Comparison of ENCODE assay signal across 9 cellular contexts in the genomic region with DNA sequence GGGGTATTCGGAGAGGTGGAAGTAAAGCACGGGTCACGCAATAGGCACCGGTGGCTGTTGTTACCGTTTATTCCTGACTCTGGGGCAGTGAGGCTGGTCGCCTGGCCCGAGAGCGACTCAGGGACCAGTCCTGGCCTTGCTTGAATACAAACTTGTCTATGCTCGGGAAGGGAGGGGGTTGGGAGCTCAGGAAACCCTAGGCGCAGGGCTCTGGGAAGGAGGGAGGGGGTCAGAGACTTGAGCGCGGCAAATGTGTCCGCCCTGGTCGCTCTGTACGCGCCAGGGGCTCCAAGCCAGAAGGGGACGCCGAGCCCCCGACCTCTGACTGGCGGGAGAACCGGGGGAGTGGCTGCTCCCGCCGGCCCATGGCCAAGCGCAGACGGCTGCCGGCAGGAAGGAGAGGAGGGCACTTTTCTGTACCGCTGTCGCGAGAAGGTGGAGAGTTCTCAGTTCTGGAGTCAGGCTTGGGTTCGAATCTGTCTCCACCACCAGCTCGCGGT. TPM values are rescaled to one million over a fixed set of nuclear protein-coding genes. Genes with fewer than 3 reads are reported as not detected.
DNase-seq lines count a peak whose midpoint lies in the region; FAIRE-seq and TF ChIP-seq lines count a peak whose summit lies in the region.
"Had no signal": no experiment of that assay in that cellular context is flagged by ENCODE, and none has a peak within 500 bp of the region (broad histone marks: within the 10 kb centered on the region; RNA-seq: fewer than 3 reads in every experiment).

No MANE protein-coding gene starts in this region.

- H3K9me3 ChIP-seq in kidney (ENCODE audit: control insufficient read depth in 1 of 2, low read length in 2 of 2) (no peaks in the 10 kb centered on the region), subcutaneous abdominal adipose tissue (ENCODE audit: control insufficient read depth in 5 of 5, low read length in 5 of 5) (no peaks in the 10 kb centered on the region)

- peaks cover 65% of the 10 kb centered on the region for H3K27me3 Mint-ChIP-seq in activated naive CD8-positive, alpha-beta T cell treated with anti-CD3 and anti-CD28 coated beads for 36 hours

- peaks cover 13% of the 10 kb centered on the region for H3K4me1 Mint-ChIP-seq in activated naive CD8-positive, alpha-beta T cell treated with anti-CD3 and anti-CD28 coated beads for 36 hours

- DNase-seq in SHP77 (lab: John Stamatoyannopoulos, UW) = peak; percentile 12 to 22
- DNase-seq in SHP77 treated with DMSO at 0.1 percent for 48 hours (lab: John Stamatoyannopoulos, UW) = no peak
- DNase-seq in activated naive CD8-positive, alpha-beta T cell treated with anti-CD3 and anti-CD28 coated beads for 36 hours = no peak
- DNase-seq in kidney = no peak
- DNase-seq in NCI-H526 treated with DMSO at 0.1 percent for 48 hours (lab: John Stamatoyannopoulos, UW) = no peak
- DNase-seq in GM12891 (ENCODE audit: insufficient read length, low spot score) = no peak
- no peak for DNase-seq in activated gamma-delta T cell (lab: John Stamatoyannopoulos, UW)
- DNase-seq: C1 segment of cervical spinal cord had no signal

- TF ChIP-seq POLR2A in GM12891 (IDR thresholded peaks at IDR 0.05; ENCODE audit: low read depth, low read length) = no peak

- H3K27ac ChIP-seq in kidney (ENCODE audit: low read depth in 2 of 2, low read length in 2 of 2) (no peak overlapping the region), subcutaneous abdominal adipose tissue (ENCODE audit: low read depth, low read length) (no peak overlapping the region)

- intact Hi-C loops in kidney (cut with DNase I) = no loop called here

- H3K9me3 Mint-ChIP-seq in activated naive CD8-positive, alpha-beta T cell treated with anti-CD3 and anti-CD28 coated beads for 36 hours = no peaks in the 10 kb centered on the region

- no peak for FAIRE-seq in kidney (lab: Jason Lieb, UNC)
- no peak for FAIRE-seq in GM12891 (lab: Jason Lieb, UNC)

- peak overlapping the region; percentile 44 for H3K4me3 Mint-ChIP-seq in activated naive CD8-positive, alpha-beta T cell treated with anti-CD3 and anti-CD28 coated beads for 36 hours

- H3K36me3 ChIP-seq in kidney (ENCODE audit: control insufficient read depth in 1 of 2, insufficient read depth in 2 of 2, low read length in 2 of 2) (no peaks in the 10 kb centered on the region), subcutaneous abdominal adipose tissue (ENCODE audit: control insufficient read depth in 5 of 5, insufficient read depth in 5 of 5, low read length in 5 of 5) (no peaks in the 10 kb centered on the region)

- no peak overlapping the region for H3K27ac Mint-ChIP-seq in activated naive CD8-positive, alpha-beta T cell treated with anti-CD3 and anti-CD28 coated beads for 36 hours

- H3K4me1 ChIP-seq in kidney (ENCODE audit: control insufficient read depth in 1 of 2, insufficient read depth in 1 of 2, low read depth in 1 of 2, low read length in 2 of 2) = peaks cover 7 to 15% of the 10 kb centered on the region in 2 donors
- H3K4me1 ChIP-seq in subcutaneous abdominal adipose tissue (ENCODE audit: control insufficient read depth in 5 of 5, insufficient read depth in 5 of 5, low read length in 5 of 5) = peaks cover 0 to 27% (median 22%) of the 10 kb centered on the region in 5 donors

- H3K4me3 ChIP-seq in kidney (ENCODE audit: low read length in 2 of 2) (peak overlapping the region; percentile 28 to 45), subcutaneous abdominal adipose tissue (ENCODE audit: low read depth in 1 of 5, low read length in 5 of 5) (peak overlapping the region; percentile 20 to 68 (median 54))

- peaks cover 27 to 41% (median 39%) of the 10 kb centered on the region in 5 donors for H3K27me3 ChIP-seq in subcutaneous abdominal adipose tissue (ENCODE audit: control insufficient read depth in 5 of 5, insufficient read depth in 4 of 5, low read length in 5 of 5)

- peak overlapping the region in 1 of 2 donors; percentile 43 for H3K9ac ChIP-seq in kidney (ENCODE audit: low read length in 2 of 2)
- H3K9ac ChIP-seq in subcutaneous abdominal adipose tissue (ENCODE audit: low read length in 5 of 5) = no peak overlapping the region

- no peak for TF ChIP-seq CTCF in kidney (IDR thresholded peaks at IDR 0.05; ENCODE audit: borderline replicate concordance, extremely low read depth, insufficient read depth)

- no peaks in the 10 kb centered on the region for H3K36me3 Mint-ChIP-seq in activated naive CD8-positive, alpha-beta T cell treated with anti-CD3 and anti-CD28 coated beads for 36 hours

TF ChIP-seq in GM12891, 5 proteins besides CTCF, POLR2A, EP300 and RAD21:
- TF ChIP-seq POLR2AphosphoS5 (IDR thresholded peaks at IDR 0.05; ENCODE audit: low read depth, low read length) (no peak), POU2F2 (IDR thresholded peaks at IDR 0.05; ENCODE audit: low read depth, low read length) (no peak), TAF1 (IDR thresholded peaks at IDR 0.05; ENCODE audit: low read depth, low read length) (no peak), SPI1 (IDR thresholded peaks at IDR 0.05; ENCODE audit: low read depth, low read length) (no peak), PAX5 (IDR thresholded peaks at IDR 0.05; ENCODE audit: insufficient read depth, low read length, severe bottlenecking) (no peak)

RNA-seq across cellular contexts. Expression of gene SPSB4, which starts 1.5 kb away (rescaled TPM):
- not detected for total RNA-seq in activated naive CD8-positive, alpha-beta T cell treated with anti-CD3 and anti-CD28 coated beads for 36 hours
- total RNA-seq in kidney = 0.57 TPM
- polyA plus RNA-seq in kidney (ENCODE audit: insufficient read depth, low read depth, low replicate concordance) = 1.9 TPM
- polyA plus RNA-seq in GM12891 (2012; ENCODE audit: low read depth, missing spikeins) = not detected

Comparison
In these comparisons a context has a peak if more than half of its experiments do, and no peak if none do; other contexts are left out.
1. DNase-seq: peak in SHP77 (2 of 2); none in SHP77 treated with DMSO at 0.1 percent for 48 hours (single experiment), activated naive CD8-positive, alpha-beta T cell treated with anti-CD3 and anti-CD28 coated beads for 36 hours (single experiment), kidney (single experiment), NCI-H526 treated with DMSO at 0.1 percent for 48 hours (single experiment), GM12891 (single experiment) and activated gamma-delta T cell (single experiment).